ENCODE assay signal across 16 cellular contexts in the genomic region with DNA sequence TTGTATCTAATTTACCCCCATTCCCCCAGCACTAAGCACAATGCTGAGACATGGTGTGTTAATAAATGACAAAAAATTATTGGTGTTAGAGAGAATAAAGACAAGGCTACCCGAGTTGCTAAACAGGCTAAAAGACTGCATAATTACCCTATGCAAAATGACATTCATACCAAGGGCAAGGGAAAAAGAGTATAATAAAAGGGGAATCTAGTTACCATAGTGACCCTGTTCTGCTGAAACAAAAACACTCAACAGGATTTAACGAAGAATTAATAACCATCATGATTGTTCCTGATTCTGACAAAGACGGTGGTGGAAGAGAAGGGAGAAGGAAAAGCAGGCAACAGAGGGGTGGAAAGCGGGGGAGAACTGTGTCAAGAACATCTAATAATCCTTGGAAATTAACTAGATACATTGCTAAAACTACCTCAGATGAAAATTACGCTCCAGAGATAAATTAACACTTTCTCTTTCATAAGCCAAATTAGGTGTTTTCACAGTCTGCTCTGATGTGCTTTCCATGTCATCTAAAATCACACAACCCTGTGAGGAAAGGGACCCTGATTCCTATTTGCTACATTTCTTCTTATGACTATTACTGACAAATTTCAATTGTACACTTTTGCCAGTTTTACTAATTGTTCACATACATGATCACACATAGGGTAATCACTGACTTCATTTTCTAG.
DNase-seq lines count a peak whose midpoint lies in the region; ATAC-seq lines count a peak whose summit lies in the region.
"Had no signal": no experiment of that assay in that cellular context is flagged by ENCODE, and none has a peak within 500 bp of the region (broad histone marks: within the 10 kb centered on the region; RNA-seq: fewer than 3 reads in every experiment).

No MANE protein-coding gene starts in this region.

- ATAC-seq in GM18867 (IDR thresholded peaks at IDR 0.05; ENCODE audit: unreplicated experiment) (peak; percentile 77), HG02610 (IDR thresholded peaks at IDR 0.05; ENCODE audit: unreplicated experiment) (peak; percentile 74), HG03520 (IDR thresholded peaks at IDR 0.05; ENCODE audit: unreplicated experiment) (peak; percentile 66), HG03045 (IDR thresholded peaks at IDR 0.05; ENCODE audit: unreplicated experiment) (no peak), GM21423 (IDR thresholded peaks at IDR 0.05; ENCODE audit: unreplicated experiment) (no peak)
- ATAC-seq: body of pancreas had no signal

- DNase-seq in putamen (ENCODE audit: low spot score), result peak; percentile 18
- DNase-seq in T1000 (lab: John Stamatoyannopoulos, UW), result no peak
- DNase-seq: activated CD4-positive, CD25-positive, alpha-beta regulatory T cell treated with anti-CD3 and anti-CD28 coated beads, Interleukin-2, amount 50 U/mL, for 72 hours; activated gamma-delta T cell; activated T-cell treated with anti-CD3 and anti-CD28 coated beads, Interleukin-2, amount 50 U/mL, for 1 hour; body of pancreas; Calu3; NCI-H2081; Peyer's patch; stimulated activated CD8-positive, alpha-beta memory T cell treated with anti-CD3 and anti-CD28 coated beads, Interleukin-4, amount 100 ng/mL, for 48 hours; trophoblast cell had no signal

Comparison
In these comparisons a context has a peak if more than half of its experiments do, and no peak if none do; other contexts are left out.
1. ATAC-seq: peak in GM18867 (single experiment), HG02610 (single experiment) and HG03520 (single experiment); none in HG03045 (single experiment) and GM21423 (single experiment).